In the genomic region with DNA sequence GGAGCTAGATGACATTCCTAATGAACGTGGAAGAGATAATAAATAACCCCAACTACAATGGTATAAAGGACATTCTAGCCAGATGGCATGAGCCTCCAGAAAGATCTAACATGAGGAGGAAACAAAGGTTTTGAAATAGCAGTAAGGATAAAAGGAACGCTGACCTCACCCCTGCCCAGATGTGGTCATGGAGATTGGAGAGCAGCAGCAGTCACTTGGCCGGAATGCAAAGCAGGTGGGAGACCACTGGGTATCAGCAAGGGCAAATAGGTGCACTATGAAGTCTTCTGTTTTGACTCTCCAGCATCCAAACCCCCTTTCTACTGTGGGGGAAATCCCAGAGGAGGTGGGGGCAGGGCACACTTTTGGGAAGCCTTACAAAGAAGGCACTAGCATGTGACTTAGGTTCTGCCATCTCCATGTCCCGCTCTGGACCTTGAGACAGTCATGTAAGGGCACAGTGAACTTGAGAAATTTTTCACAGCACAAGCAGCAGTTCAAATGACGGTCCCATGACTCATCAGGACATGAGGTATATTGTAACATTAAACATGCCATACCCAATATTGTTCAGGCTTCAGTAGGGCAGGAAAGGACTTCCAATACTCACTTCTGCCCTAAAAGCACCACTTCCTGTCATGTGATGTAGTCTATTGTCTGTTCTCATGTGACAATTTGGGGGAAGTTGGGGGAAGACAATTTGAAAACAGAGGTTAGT, we compare ENCODE assay signal across 8 cellular contexts. TPM values are rescaled to one million over a fixed set of nuclear protein-coding genes. Genes with fewer than 3 reads are reported as not detected.
A peak's percentile ranks its signal among the peaks of the same experiment; 100 is the strongest.
DNase-seq lines count a peak whose midpoint lies in the region; ATAC-seq and TF ChIP-seq lines count a peak whose summit lies in the region.

No MANE protein-coding gene starts in this region.

- no peaks in the 10 kb centered on the region for H3F3A ChIP-seq in OCI-LY1 (ENCODE audit: insufficient read depth, low read length)

- POLR2A ChIA-PET in A673 (lab: Charles Lee; ENCODE audit: low non-redundant PET): no interaction called here

- TF ChIP-seq POLR2A in vagina (IDR thresholded peaks at IDR 0.05) (no peak), testis (IDR thresholded peaks at IDR 0.05) (no peak)

- no peaks in the 10 kb centered on the region for H3K79me2 ChIP-seq in OCI-LY1 (ENCODE audit: insufficient read depth, low read length)

- H3K27ac ChIP-seq in A673 (ENCODE audit: low read depth, low read length, poor library complexity, severe bottlenecking): no peak overlapping the region
- H3K27ac ChIP-seq in OCI-LY1 (ENCODE audit: low read depth, low read length, poor library complexity, severe bottlenecking): no peak overlapping the region
- H3K27ac ChIP-seq in vagina: peak overlapping the region; percentile 36
- no peak overlapping the region for H3K27ac ChIP-seq in testis

- DNase-seq in A673 (ENCODE audit: low spot score) (peak; percentile 67), fibroblast of mammary gland (ENCODE audit: low read depth) (peak; percentile 98), vagina (ENCODE audit: extremely low spot score in 2 of 2) (no peak), testis (no peak)

- H3K36me3 ChIP-seq in A673 (ENCODE audit: insufficient read depth, low read length, poor library complexity, severe bottlenecking) (no peaks in the 10 kb centered on the region), OCI-LY1 (ENCODE audit: insufficient read depth, low read length) (no peaks in the 10 kb centered on the region), vagina (no peaks in the 10 kb centered on the region), testis (ENCODE audit: low read depth, missing control alignments) (no peaks in the 10 kb centered on the region)

- H3K4me1 ChIP-seq in A673 (ENCODE audit: insufficient read depth, low read length, poor library complexity, severe bottlenecking) (peaks cover 7% of the 10 kb centered on the region), OCI-LY1 (ENCODE audit: insufficient read depth, low read length, severe bottlenecking) (peaks cover 15% of the 10 kb centered on the region), vagina (peaks cover 27% of the 10 kb centered on the region), testis (no peaks in the 10 kb centered on the region)

- H3K9ac ChIP-seq in OCI-LY1 (ENCODE audit: low read length): no peak overlapping the region

- no peaks in the 10 kb centered on the region for H3K9me2 ChIP-seq in OCI-LY1 (ENCODE audit: low read depth, low read length)

- CTCF ChIA-PET in A673 (lab: Charles Lee): no interaction called here

- ATAC-seq in GM18870 (IDR thresholded peaks at IDR 0.05; ENCODE audit: unreplicated experiment) (peak; percentile 50), GM19467 (IDR thresholded peaks at IDR 0.05; ENCODE audit: unreplicated experiment) (no peak), GM19452 (IDR thresholded peaks at IDR 0.05; ENCODE audit: unreplicated experiment) (no peak)

- H4K20me1 ChIP-seq in OCI-LY1 (ENCODE audit: insufficient read depth, low read length): no peaks in the 10 kb centered on the region

- no peaks in the 10 kb centered on the region for H3K27me3 ChIP-seq in A673 (replicated peaks; ENCODE audit: insufficient read depth, low read depth, low read length, poor library complexity)
- no peaks in the 10 kb centered on the region for H3K27me3 ChIP-seq in OCI-LY1 (ENCODE audit: insufficient read depth, low read length)
- no peaks in the 10 kb centered on the region for H3K27me3 ChIP-seq in vagina
- H3K27me3 ChIP-seq in testis: no peaks in the 10 kb centered on the region

- 88 to 91% methylated on average over 5 of the region's 5 CpGs for WGBS in testis, 2 donors

- TF ChIP-seq CTCF in A673 (conservative IDR thresholded peaks at IDR 0.05; ENCODE audit: low read depth, low read length): no peak
- TF ChIP-seq CTCF in OCI-LY1 (IDR thresholded peaks at IDR 0.05; ENCODE audit: low read length): no peak
- no peak for TF ChIP-seq CTCF in fibroblast of mammary gland (conservative IDR thresholded peaks at IDR 0.05; ENCODE audit: control insufficient read depth, insufficient read depth, low read depth, low read length)
- TF ChIP-seq CTCF in vagina (IDR thresholded peaks at IDR 0.05): no peak
- no peak for TF ChIP-seq CTCF in testis (IDR thresholded peaks at IDR 0.05)

- H3K4me2 ChIP-seq in OCI-LY1 (ENCODE audit: low read length): no peak overlapping the region; the same call in 1 of the 2 replicates

- TSS peak; percentile 29 for BruUV-seq in A673 (replicated peaks; lab: Mats Ljungman, UMichigan)

- H3K4me3 ChIP-seq in A673 (ENCODE audit: low read depth, low read length, poor library complexity, severe bottlenecking) (no peak overlapping the region), OCI-LY1 (ENCODE audit: low read depth, low read length, poor library complexity, severe bottlenecking) (no peak overlapping the region), fibroblast of mammary gland (ENCODE audit: control insufficient read depth, low read depth, low read length) (no peak overlapping the region), vagina (no peak overlapping the region), testis (no peak overlapping the region)

- H3K9me3 ChIP-seq in A673 (ENCODE audit: low read depth, low read length, poor library complexity, severe bottlenecking): no peaks in the 10 kb centered on the region
- no peaks in the 10 kb centered on the region for H3K9me3 ChIP-seq in OCI-LY1 (ENCODE audit: low read length)
- no peaks in the 10 kb centered on the region for H3K9me3 ChIP-seq in vagina
- no peaks in the 10 kb centered on the region for H3K9me3 ChIP-seq in testis

- intact Hi-C loops in A673 (cut with micrococcal nuclease; ENCODE audit: unreplicated experiment): no loop called here
- intact Hi-C loops in vagina (cut with DNase I): no loop called here
- intact Hi-C loops in testis (cut with DNase I; ENCODE audit: low total_unique reads): no loop called here

- H2AFZ ChIP-seq in OCI-LY1 (ENCODE audit: low read length): peak overlapping the region; percentile 79; the same call in 1 of the 2 replicates

RNA-seq across cellular contexts. Expression of gene METTL4, which starts 55.2 kb away (rescaled TPM):
- total RNA-seq in A673 (2021) (20.1 and 26.4 TPM in 2 replicates), vagina (11.5 TPM), testis (10 to 100 TPM; 11.3 to 12.6 TPM)
- polyA plus RNA-seq in testis (ENCODE audit: insufficient read depth, low read depth, low replicate concordance): 12.4 TPM

RNA-seq across cellular contexts. Expression of gene NDC80, which starts 55.3 kb away (rescaled TPM):
- 72.6 and 73.5 TPM in 2 replicates for total RNA-seq in A673 (2021)
- total RNA-seq in vagina: 3.9 TPM
- 10 to 100 TPM in 1 of 2 donors, 1 to 10 TPM in 1; 8.4 to 15.4 TPM for total RNA-seq in testis
- polyA plus RNA-seq in testis (ENCODE audit: insufficient read depth, low read depth, low replicate concordance): 12.9 TPM

Comparison
In these comparisons a context has a peak if more than half of its experiments do, and no peak if none do; other contexts are left out.
1. DNase-seq: peak in A673 (single experiment) and fibroblast of mammary gland (single experiment); none in vagina (0 of 2) and testis (single experiment).